9 cellular contexts compared by ENCODE assay signal in genomic region chr4:113636438-113636818, GRCh38.
DNase-seq lines count a peak whose midpoint lies in the region; ATAC-seq and TF ChIP-seq lines count a peak whose summit lies in the region.
"Had no signal": no experiment of that assay in that cellular context is flagged by ENCODE, and none has a peak within 500 bp of the region (broad histone marks: within the 10 kb centered on the region; RNA-seq: fewer than 3 reads in every experiment).

No MANE protein-coding gene starts in this region.

- no peaks in the 10 kb centered on the region for H3K27me3 Mint-ChIP-seq in CD8-positive, alpha-beta T cell (ENCODE audit: low read depth)
- H3K27me3 Mint-ChIP-seq in activated naive CD8-positive, alpha-beta T cell treated with anti-CD3 and anti-CD28 coated beads, Interleukin-2, amount 50 U/mL, for 24 hours = peaks cover 2% of the 10 kb centered on the region
- H3K27me3 Mint-ChIP-seq in type B pancreatic cell (no peaks in the 10 kb centered on the region), mesothelial cell of epicardium (ENCODE audit: low read depth) (no peaks in the 10 kb centered on the region)

- DNase-seq in CD8-positive, alpha-beta T cell = peak in 4 of 7 experiments; percentile 6 to 51 (median 28)
- DNase-seq in activated naive CD8-positive, alpha-beta T cell treated with anti-CD3 and anti-CD28 coated beads, Interleukin-2, amount 50 U/mL, for 24 hours = no peak
- DNase-seq in type B pancreatic cell (ENCODE audit: extremely low spot score, unreplicated experiment) = no peak
- no peak for DNase-seq in NCI-H2081 treated with DMSO at 0.1 percent for 48 hours (lab: John Stamatoyannopoulos, UW)
- DNase-seq in mesothelial cell of epicardium (ENCODE audit: low spot score in 2 of 2, unreplicated experiment in 2 of 2) = no peak
- no peak for DNase-seq in glomerular visceral epithelial cell (ENCODE audit: extremely low spot score)

- no peaks in the 10 kb centered on the region for H3K36me3 ChIP-seq in CD8-positive, alpha-beta T cell (ENCODE audit: insufficient read depth, low read length)
- H3K36me3 ChIP-seq: cardiac muscle cell had no signal

- H3K36me3 Mint-ChIP-seq in CD8-positive, alpha-beta T cell = peaks cover under 1% of the 10 kb centered on the region
- H3K36me3 Mint-ChIP-seq in activated naive CD8-positive, alpha-beta T cell treated with anti-CD3 and anti-CD28 coated beads, Interleukin-2, amount 50 U/mL, for 24 hours (ENCODE audit: low read depth) = peaks cover 25% of the 10 kb centered on the region
- H3K36me3 Mint-ChIP-seq in type B pancreatic cell (peaks cover 4% of the 10 kb centered on the region), mesothelial cell of epicardium (no peaks in the 10 kb centered on the region)

- peak overlapping the region; percentile 17 for H3K27ac ChIP-seq in CD8-positive, alpha-beta T cell (ENCODE audit: low read depth, low read length)
- H3K27ac ChIP-seq: cardiac muscle cell had no signal

- no peaks in the 10 kb centered on the region for H3K9me3 Mint-ChIP-seq in CD8-positive, alpha-beta T cell
- no peaks in the 10 kb centered on the region for H3K9me3 Mint-ChIP-seq in activated naive CD8-positive, alpha-beta T cell treated with anti-CD3 and anti-CD28 coated beads, Interleukin-2, amount 50 U/mL, for 24 hours
- no peaks in the 10 kb centered on the region for H3K9me3 Mint-ChIP-seq in type B pancreatic cell
- no peaks in the 10 kb centered on the region for H3K9me3 Mint-ChIP-seq in mesothelial cell of epicardium

- peaks cover 39% of the 10 kb centered on the region for H3K4me1 ChIP-seq in CD8-positive, alpha-beta T cell (ENCODE audit: insufficient read depth, low read length)

- H3K4me3 ChIP-seq in CD8-positive, alpha-beta T cell (ENCODE audit: low read depth, low read length) = no peak overlapping the region
- H3K4me3 ChIP-seq: cardiac muscle cell had no signal

- CTCF ChIA-PET in CD8-positive, alpha-beta T cell (lab: Charles Lee) = interaction anchor here (1.1 to 2.3 kb wide), 8 partner anchors 8 to 271 kb away, joined by 3 to 6 read pairs (median 4); no protein-coding TSS in a partner anchor

- no peaks in the 10 kb centered on the region for H3K27me3 ChIP-seq in CD8-positive, alpha-beta T cell (ENCODE audit: insufficient read depth, low read length)
- H3K27me3 ChIP-seq: cardiac muscle cell had no signal

- TF ChIP-seq CTCF in CD8-positive, alpha-beta T cell (IDR thresholded peaks at IDR 0.05) = peak; percentile 32
- TF ChIP-seq CTCF in type B pancreatic cell (conservative IDR thresholded peaks at IDR 0.05) = no peak
- no peak for TF ChIP-seq CTCF in mesothelial cell of epicardium (IDR thresholded peaks at IDR 0.05; ENCODE audit: unreplicated experiment)

- POLR2A ChIA-PET in CD8-positive, alpha-beta T cell (lab: Charles Lee) = interaction anchor here (0.6 to 1.9 kb wide), 3 partner anchors 8 to 126 kb away, joined by 3 to 7 read pairs (median 3); no protein-coding TSS in a partner anchor

- peak overlapping the region; percentile 90 for H3K27ac Mint-ChIP-seq in CD8-positive, alpha-beta T cell
- peak overlapping the region; percentile 82 for H3K27ac Mint-ChIP-seq in activated naive CD8-positive, alpha-beta T cell treated with anti-CD3 and anti-CD28 coated beads, Interleukin-2, amount 50 U/mL, for 24 hours
- H3K27ac Mint-ChIP-seq in type B pancreatic cell (peak overlapping the region; percentile 43), mesothelial cell of epicardium (no peak overlapping the region)

- peak overlapping the region; percentile 30 for H3K4me3 Mint-ChIP-seq in CD8-positive, alpha-beta T cell
- peak overlapping the region; percentile 53 for H3K4me3 Mint-ChIP-seq in activated naive CD8-positive, alpha-beta T cell treated with anti-CD3 and anti-CD28 coated beads, Interleukin-2, amount 50 U/mL, for 24 hours
- H3K4me3 Mint-ChIP-seq in type B pancreatic cell (no peak overlapping the region), mesothelial cell of epicardium (no peak overlapping the region)

- intact Hi-C loops in CD8-positive, alpha-beta T cell (cut with DNase I, micrococcal nuclease) = loop anchor here (1.0 to 10.0 kb wide), 13 partner anchors 14 to 544 kb away; partner anchors contain the start of gene CAMK2D (in 2 of the 2)

- ATAC-seq in CD8-positive, alpha-beta T cell = peak; percentile 78
- ATAC-seq in GM19351 (IDR thresholded peaks at IDR 0.05; ENCODE audit: unreplicated experiment) = peak; percentile 64
- peak; percentile 47 for ATAC-seq in HG03571 (IDR thresholded peaks at IDR 0.05; ENCODE audit: unreplicated experiment)
- ATAC-seq in activated naive CD8-positive, alpha-beta T cell treated with anti-CD3 and anti-CD28 coated beads, Interleukin-2, amount 50 U/mL, for 24 hours = peak; percentile 60

- no peaks in the 10 kb centered on the region for H3K9me3 ChIP-seq in CD8-positive, alpha-beta T cell (ENCODE audit: low read length)

- peaks cover 56% of the 10 kb centered on the region for H3K4me1 Mint-ChIP-seq in CD8-positive, alpha-beta T cell (ENCODE audit: low read depth)
- H3K4me1 Mint-ChIP-seq in activated naive CD8-positive, alpha-beta T cell treated with anti-CD3 and anti-CD28 coated beads, Interleukin-2, amount 50 U/mL, for 24 hours = peaks cover 51% of the 10 kb centered on the region
- peaks cover 21% of the 10 kb centered on the region for H3K4me1 Mint-ChIP-seq in type B pancreatic cell (ENCODE audit: unreplicated experiment)
- H3K4me1 Mint-ChIP-seq in mesothelial cell of epicardium = peaks cover 7% of the 10 kb centered on the region

Comparison
In these comparisons a context has a peak if more than half of its experiments do, and no peak if none do; other contexts are left out.
1. DNase-seq: peak in CD8-positive, alpha-beta T cell (4 of 7); none in activated naive CD8-positive, alpha-beta T cell treated with anti-CD3 and anti-CD28 coated beads, Interleukin-2, amount 50 U/mL, for 24 hours (single experiment), type B pancreatic cell (single experiment), NCI-H2081 treated with DMSO at 0.1 percent for 48 hours (single experiment), mesothelial cell of epicardium (0 of 2) and glomerular visceral epithelial cell (single experiment).
2. H3K4me3 Mint-ChIP-seq: peak in CD8-positive, alpha-beta T cell (single experiment) and activated naive CD8-positive, alpha-beta T cell treated with anti-CD3 and anti-CD28 coated beads, Interleukin-2, amount 50 U/mL, for 24 hours (single experiment); none in type B pancreatic cell (single experiment) and mesothelial cell of epicardium (single experiment).
3. Peak in every context shown above with its lines, with median percentiles within 50 percentile points of each other: ATAC-seq.